ENCODE assay signal across 1 cellular context in the genomic region with DNA sequence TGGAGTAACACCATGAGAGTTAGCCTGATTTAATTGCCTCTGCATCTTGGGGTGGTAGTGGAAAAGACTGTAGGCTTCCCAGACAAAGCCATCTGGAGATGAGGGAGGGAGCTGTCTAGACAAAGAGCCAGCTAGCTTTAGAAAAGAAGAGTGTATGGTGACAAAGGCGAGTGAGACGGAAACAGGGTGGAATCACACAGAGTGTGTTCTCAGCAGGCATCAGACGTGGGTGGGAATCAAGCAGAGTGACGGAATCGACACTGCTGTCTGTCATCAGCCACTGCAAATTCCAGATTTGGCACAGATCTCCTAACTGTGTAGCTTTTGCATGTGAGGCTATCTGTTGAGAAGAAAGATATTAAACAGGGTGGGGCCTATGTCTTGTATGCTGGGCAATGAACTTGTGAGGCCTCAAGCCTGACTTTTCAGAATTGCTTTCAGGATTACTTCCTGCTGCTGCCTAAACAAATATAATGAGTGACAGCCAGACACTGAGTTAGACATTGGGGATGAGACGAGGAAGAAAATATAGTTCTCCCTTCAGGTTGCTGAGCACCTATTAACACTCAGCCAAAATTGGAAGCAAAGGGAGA.
TF ChIP-seq lines count a peak whose summit lies in the region.

No MANE protein-coding gene starts in this region.

TF ChIP-seq in H1, 55 proteins besides CTCF, POLR2A, EP300 and RAD21 (continued from another document):
- TF ChIP-seq, protein P1, sequence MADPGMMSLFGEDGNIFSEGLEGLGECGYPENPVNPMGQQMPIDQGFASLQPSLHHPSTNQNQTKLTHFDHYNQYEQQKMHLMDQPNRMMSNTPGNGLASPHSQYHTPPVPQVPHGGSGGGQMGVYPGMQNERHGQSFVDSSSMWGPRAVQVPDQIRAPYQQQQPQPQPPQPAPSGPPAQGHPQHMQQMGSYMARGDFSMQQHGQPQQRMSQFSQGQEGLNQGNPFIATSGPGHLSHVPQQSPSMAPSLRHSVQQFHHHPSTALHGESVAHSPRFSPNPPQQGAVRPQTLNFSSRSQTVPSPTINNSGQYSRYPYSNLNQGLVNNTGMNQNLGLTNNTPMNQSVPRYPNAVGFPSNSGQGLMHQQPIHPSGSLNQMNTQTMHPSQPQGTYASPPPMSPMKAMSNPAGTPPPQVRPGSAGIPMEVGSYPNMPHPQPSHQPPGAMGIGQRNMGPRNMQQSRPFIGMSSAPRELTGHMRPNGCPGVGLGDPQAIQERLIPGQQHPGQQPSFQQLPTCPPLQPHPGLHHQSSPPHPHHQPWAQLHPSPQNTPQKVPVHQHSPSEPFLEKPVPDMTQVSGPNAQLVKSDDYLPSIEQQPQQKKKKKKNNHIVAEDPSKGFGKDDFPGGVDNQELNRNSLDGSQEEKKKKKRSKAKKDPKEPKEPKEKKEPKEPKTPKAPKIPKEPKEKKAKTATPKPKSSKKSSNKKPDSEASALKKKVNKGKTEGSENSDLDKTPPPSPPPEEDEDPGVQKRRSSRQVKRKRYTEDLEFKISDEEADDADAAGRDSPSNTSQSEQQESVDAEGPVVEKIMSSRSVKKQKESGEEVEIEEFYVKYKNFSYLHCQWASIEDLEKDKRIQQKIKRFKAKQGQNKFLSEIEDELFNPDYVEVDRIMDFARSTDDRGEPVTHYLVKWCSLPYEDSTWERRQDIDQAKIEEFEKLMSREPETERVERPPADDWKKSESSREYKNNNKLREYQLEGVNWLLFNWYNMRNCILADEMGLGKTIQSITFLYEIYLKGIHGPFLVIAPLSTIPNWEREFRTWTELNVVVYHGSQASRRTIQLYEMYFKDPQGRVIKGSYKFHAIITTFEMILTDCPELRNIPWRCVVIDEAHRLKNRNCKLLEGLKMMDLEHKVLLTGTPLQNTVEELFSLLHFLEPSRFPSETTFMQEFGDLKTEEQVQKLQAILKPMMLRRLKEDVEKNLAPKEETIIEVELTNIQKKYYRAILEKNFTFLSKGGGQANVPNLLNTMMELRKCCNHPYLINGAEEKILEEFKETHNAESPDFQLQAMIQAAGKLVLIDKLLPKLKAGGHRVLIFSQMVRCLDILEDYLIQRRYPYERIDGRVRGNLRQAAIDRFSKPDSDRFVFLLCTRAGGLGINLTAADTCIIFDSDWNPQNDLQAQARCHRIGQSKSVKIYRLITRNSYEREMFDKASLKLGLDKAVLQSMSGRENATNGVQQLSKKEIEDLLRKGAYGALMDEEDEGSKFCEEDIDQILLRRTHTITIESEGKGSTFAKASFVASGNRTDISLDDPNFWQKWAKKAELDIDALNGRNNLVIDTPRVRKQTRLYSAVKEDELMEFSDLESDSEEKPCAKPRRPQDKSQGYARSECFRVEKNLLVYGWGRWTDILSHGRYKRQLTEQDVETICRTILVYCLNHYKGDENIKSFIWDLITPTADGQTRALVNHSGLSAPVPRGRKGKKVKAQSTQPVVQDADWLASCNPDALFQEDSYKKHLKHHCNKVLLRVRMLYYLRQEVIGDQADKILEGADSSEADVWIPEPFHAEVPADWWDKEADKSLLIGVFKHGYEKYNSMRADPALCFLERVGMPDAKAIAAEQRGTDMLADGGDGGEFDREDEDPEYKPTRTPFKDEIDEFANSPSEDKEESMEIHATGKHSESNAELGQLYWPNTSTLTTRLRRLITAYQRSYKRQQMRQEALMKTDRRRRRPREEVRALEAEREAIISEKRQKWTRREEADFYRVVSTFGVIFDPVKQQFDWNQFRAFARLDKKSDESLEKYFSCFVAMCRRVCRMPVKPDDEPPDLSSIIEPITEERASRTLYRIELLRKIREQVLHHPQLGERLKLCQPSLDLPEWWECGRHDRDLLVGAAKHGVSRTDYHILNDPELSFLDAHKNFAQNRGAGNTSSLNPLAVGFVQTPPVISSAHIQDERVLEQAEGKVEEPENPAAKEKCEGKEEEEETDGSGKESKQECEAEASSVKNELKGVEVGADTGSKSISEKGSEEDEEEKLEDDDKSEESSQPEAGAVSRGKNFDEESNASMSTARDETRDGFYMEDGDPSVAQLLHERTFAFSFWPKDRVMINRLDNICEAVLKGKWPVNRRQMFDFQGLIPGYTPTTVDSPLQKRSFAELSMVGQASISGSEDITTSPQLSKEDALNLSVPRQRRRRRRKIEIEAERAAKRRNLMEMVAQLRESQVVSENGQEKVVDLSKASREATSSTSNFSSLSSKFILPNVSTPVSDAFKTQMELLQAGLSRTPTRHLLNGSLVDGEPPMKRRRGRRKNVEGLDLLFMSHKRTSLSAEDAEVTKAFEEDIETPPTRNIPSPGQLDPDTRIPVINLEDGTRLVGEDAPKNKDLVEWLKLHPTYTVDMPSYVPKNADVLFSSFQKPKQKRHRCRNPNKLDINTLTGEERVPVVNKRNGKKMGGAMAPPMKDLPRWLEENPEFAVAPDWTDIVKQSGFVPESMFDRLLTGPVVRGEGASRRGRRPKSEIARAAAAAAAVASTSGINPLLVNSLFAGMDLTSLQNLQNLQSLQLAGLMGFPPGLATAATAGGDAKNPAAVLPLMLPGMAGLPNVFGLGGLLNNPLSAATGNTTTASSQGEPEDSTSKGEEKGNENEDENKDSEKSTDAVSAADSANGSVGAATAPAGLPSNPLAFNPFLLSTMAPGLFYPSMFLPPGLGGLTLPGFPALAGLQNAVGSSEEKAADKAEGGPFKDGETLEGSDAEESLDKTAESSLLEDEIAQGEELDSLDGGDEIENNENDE (IDR thresholded peaks at IDR 0.05; ENCODE audit: insufficient replicate concordance, low read length): no peak
- TF ChIP-seq HDAC2 (IDR thresholded peaks at IDR 0.05; ENCODE audit: borderline replicate concordance in 1 of 2, low read depth in 2 of 2, low read length in 2 of 2): no peak
- TF ChIP-seq PHF8 (conservative IDR thresholded peaks at IDR 0.05; ENCODE audit: low read depth, low read length): no peak
- TF ChIP-seq KDM4A (IDR thresholded peaks at IDR 0.05; ENCODE audit: low read depth, low read length, severe bottlenecking): no peak
- TF ChIP-seq CREB1 (IDR thresholded peaks at IDR 0.05): no peak
- no peak for TF ChIP-seq CHD1 (IDR thresholded peaks at IDR 0.05; ENCODE audit: low read depth, low read length)
